ENCODE assay signal across 11 cellular contexts in the genomic region with DNA sequence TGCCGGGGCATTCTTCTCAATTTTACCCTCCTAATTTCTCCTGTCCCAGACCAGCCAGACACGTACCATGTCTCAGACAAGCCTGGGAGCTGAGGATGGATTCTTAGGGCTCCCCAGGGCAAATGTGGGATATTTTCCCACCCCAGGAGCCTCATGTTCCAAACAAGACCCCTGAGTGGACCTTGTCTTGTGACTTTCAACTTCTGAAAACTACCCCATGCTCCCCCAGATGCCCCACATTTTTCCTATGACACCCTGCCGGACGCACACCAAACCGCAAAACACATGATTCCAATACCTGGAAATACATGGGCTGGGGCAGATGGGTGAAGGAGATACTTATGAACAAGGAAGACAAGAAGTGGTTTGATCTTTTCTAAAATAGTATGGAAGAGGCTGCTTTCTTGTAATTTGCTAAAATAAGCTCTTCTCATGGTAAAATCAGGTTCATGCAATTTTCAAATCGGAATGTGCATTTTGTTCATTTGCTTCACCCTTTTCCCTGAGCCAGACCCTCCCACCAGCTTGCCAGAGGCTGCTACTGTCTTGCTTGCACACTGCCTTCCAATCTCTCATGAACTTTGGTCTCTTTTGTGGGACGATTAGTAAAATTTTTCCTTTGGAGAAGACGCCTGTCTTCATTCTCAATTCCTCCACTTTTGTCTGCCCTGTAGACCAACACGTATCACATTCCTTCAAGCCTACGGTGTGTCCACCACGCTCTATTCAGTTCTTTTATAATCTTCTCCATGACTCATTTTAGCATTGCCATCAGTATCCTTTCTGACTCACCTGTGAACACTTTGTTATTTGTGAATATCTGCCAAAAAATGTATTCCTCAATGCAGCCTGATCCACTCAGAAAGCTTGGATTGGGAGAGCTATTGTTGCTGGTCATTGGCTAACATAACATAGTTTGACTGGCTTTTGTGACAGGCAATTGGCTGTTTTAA. TPM values are rescaled to one million over a fixed set of nuclear protein-coding genes. Genes with fewer than 3 reads are reported as not detected.
DNase-seq lines count a peak whose midpoint lies in the region; ATAC-seq and TF ChIP-seq lines count a peak whose summit lies in the region.
"Had no signal": no experiment of that assay in that cellular context is flagged by ENCODE, and none has a peak within 500 bp of the region (broad histone marks: within the 10 kb centered on the region; RNA-seq: fewer than 3 reads in every experiment).

No MANE protein-coding gene starts in this region.

- H3K27me3 ChIP-seq in HL-60 (ENCODE audit: insufficient read depth, poor library complexity, severe bottlenecking), result no peaks in the 10 kb centered on the region

- peak; percentile 33 to 40 for ATAC-seq in activated T-cell treated with anti-CD3 and anti-CD28 coated beads, Interleukin-2, amount 50 U/mL, for 72 hours (replicated peaks in 1 of 2)
- peak; percentile 11 for ATAC-seq in left ventricle myocardium superior
- peak; percentile 39 for ATAC-seq in stimulated activated naive CD8-positive, alpha-beta T cell treated with anti-CD3 and anti-CD28 coated beads, Interleukin-15, amount 100 ng/mL, for 72 hours
- no peak for ATAC-seq in HG03439 (IDR thresholded peaks at IDR 0.05; ENCODE audit: unreplicated experiment)

- DNase-seq in HL-60 (ENCODE audit: low read depth in 1 of 2, low spot score in 1 of 2) (no peak), left ventricle myocardium superior (no peak), nucleus accumbens (lab: John Stamatoyannopoulos, UW) (no peak), amygdala (lab: John Stamatoyannopoulos, UW) (no peak)
- DNase-seq in activated T-cell treated with anti-CD3 and anti-CD28 coated beads, Interleukin-2, amount 50 U/mL, for 72 hours, result no peak
- DNase-seq in stimulated activated naive CD8-positive, alpha-beta T cell treated with anti-CD3 and anti-CD28 coated beads, Interleukin-15, amount 100 ng/mL, for 72 hours, result peak in 1 of 2 donors; percentile 47
- no peak for DNase-seq in stimulated activated CD4-positive, alpha-beta T cell treated with anti-CD3 and anti-CD28 coated beads, Interleukin-1b, Interleukin-23, amount 100 ng/mL, for 48 hours
- DNase-seq: NCI-H2107 had no signal

- H3K27ac ChIP-seq in HL-60 (replicated peaks), result no peak overlapping the region
- H3K27ac ChIP-seq: neutrophil had no signal

- H3K9me3 Mint-ChIP-seq in activated T-cell treated with anti-CD3 and anti-CD28 coated beads, Interleukin-2, amount 50 U/mL, for 72 hours, result peaks cover 4% of the 10 kb centered on the region in 2 donors
- peaks cover 11 to 14% of the 10 kb centered on the region in 2 donors for H3K9me3 Mint-ChIP-seq in stimulated activated naive CD8-positive, alpha-beta T cell treated with anti-CD3 and anti-CD28 coated beads, Interleukin-15, amount 100 ng/mL, for 72 hours
- H3K9me3 Mint-ChIP-seq: type B pancreatic cell had no signal

- TF ChIP-seq CTCF in HL-60 (IDR thresholded peaks at IDR 0.05; ENCODE audit: insufficient read depth, low read length), result no peak

- intact Hi-C loops in left ventricle myocardium superior (cut with micrococcal nuclease), result loop anchor here (10.0 kb wide), 1 partner anchor 284 kb away; a partner anchor contains a TSS

- no peaks in the 10 kb centered on the region for H3K27me3 Mint-ChIP-seq in activated T-cell treated with anti-CD3 and anti-CD28 coated beads, Interleukin-2, amount 50 U/mL, for 72 hours (ENCODE audit: low read depth)
- no peaks in the 10 kb centered on the region for H3K27me3 Mint-ChIP-seq in stimulated activated naive CD8-positive, alpha-beta T cell treated with anti-CD3 and anti-CD28 coated beads, Interleukin-15, amount 100 ng/mL, for 72 hours

- H3K36me3 Mint-ChIP-seq in activated T-cell treated with anti-CD3 and anti-CD28 coated beads, Interleukin-2, amount 50 U/mL, for 72 hours (ENCODE audit: insufficient read depth in 2 of 2), result peaks cover 35 to 46% of the 10 kb centered on the region in 2 donors
- H3K36me3 Mint-ChIP-seq: type B pancreatic cell had no signal

- H3K4me3 Mint-ChIP-seq in activated T-cell treated with anti-CD3 and anti-CD28 coated beads, Interleukin-2, amount 50 U/mL, for 72 hours, result peak overlapping the region; percentile 91 to 97
- peak overlapping the region; percentile 87 to 98 for H3K4me3 Mint-ChIP-seq in stimulated activated naive CD8-positive, alpha-beta T cell treated with anti-CD3 and anti-CD28 coated beads, Interleukin-15, amount 100 ng/mL, for 72 hours
- H3K4me3 Mint-ChIP-seq: type B pancreatic cell had no signal

- H3K4me3 ChIP-seq in HL-60 (replicated peaks; ENCODE audit: insufficient read depth, low read length), result peak overlapping the region; percentile 41; the same call in 1 of the 2 replicates

- H3K4me1 Mint-ChIP-seq in activated T-cell treated with anti-CD3 and anti-CD28 coated beads, Interleukin-2, amount 50 U/mL, for 72 hours (ENCODE audit: low read depth), result peaks cover 92% of the 10 kb centered on the region
- peaks cover 77% of the 10 kb centered on the region for H3K4me1 Mint-ChIP-seq in stimulated activated naive CD8-positive, alpha-beta T cell treated with anti-CD3 and anti-CD28 coated beads, Interleukin-15, amount 100 ng/mL, for 72 hours

- H3K27ac Mint-ChIP-seq in activated T-cell treated with anti-CD3 and anti-CD28 coated beads, Interleukin-2, amount 50 U/mL, for 72 hours, result peak overlapping the region; percentile 97
- peak overlapping the region; percentile 94 to 99 for H3K27ac Mint-ChIP-seq in stimulated activated naive CD8-positive, alpha-beta T cell treated with anti-CD3 and anti-CD28 coated beads, Interleukin-15, amount 100 ng/mL, for 72 hours
- H3K27ac Mint-ChIP-seq: type B pancreatic cell had no signal

RNA-seq across cellular contexts. Expression of a gene that starts 1.1 kb away (rescaled TPM):
- total RNA-seq in activated T-cell treated with anti-CD3 and anti-CD28 coated beads, Interleukin-2, amount 50 U/mL, for 72 hours, result 10 to 100 TPM; 43.5 to 50.5 TPM
- 9.8 TPM for total RNA-seq in left ventricle myocardium superior

RNA-seq across cellular contexts. Expression of a gene that starts 22.0 kb away (rescaled TPM):
- total RNA-seq in activated T-cell treated with anti-CD3 and anti-CD28 coated beads, Interleukin-2, amount 50 U/mL, for 72 hours, result 1 to 10 TPM; 5.5 to 9.3 TPM
- 6.7 TPM for total RNA-seq in left ventricle myocardium superior

RNA-seq across cellular contexts. Expression of a gene that starts 52.9 kb away (rescaled TPM):
- 10 to 100 TPM; 47.8 to 59.4 TPM for total RNA-seq in activated T-cell treated with anti-CD3 and anti-CD28 coated beads, Interleukin-2, amount 50 U/mL, for 72 hours
- total RNA-seq in left ventricle myocardium superior, result 6.9 TPM
